In the genomic region with DNA sequence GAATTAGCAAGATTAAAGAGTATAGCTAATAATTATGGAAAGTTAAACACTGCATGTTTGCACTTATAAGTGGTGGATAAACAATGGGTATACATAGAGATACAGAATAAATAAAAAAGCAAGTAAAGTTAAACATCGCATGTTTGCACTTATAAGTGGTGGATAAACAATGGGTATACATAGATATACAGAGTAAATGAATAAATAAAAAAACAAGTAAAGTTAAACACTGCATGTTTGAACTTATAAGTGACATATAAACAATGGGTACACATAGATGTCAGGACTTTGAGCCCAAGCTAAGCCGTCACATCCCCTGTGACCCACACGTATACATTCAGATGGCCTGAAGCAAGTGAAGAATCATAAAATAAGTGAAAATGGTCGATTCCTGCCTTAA, we compare ENCODE assay signal across 18 cellular contexts.
"Had no signal": no experiment of that assay in that cellular context is flagged by ENCODE, and none has a peak within 500 bp of the region (broad histone marks: within the 10 kb centered on the region; RNA-seq: fewer than 3 reads in every experiment).

No MANE protein-coding gene starts in this region.

- H3K4me1 Mint-ChIP-seq: brain; stimulated activated naive CD8-positive, alpha-beta T cell treated with anti-CD3 and anti-CD28 coated beads, Interleukin-15, amount 100 ng/mL, for 72 hours had no signal

- H3K36me3 ChIP-seq: left lung had no signal

- H3K9me3 ChIP-seq: left lung, psoas muscle had no signal

- ATAC-seq: activated T-cell treated with anti-CD3 and anti-CD28 coated beads, Interleukin-2, amount 50 U/mL, for 4 hours; effector memory CD8-positive, alpha-beta T cell; left lung; psoas muscle; right cardiac atrium; stimulated activated naive CD8-positive, alpha-beta T cell treated with anti-CD3 and anti-CD28 coated beads, Interleukin-15, amount 100 ng/mL, for 72 hours had no signal

- H3K27me3 Mint-ChIP-seq: effector memory CD8-positive, alpha-beta T cell; stimulated activated naive CD8-positive, alpha-beta T cell treated with anti-CD3 and anti-CD28 coated beads, Interleukin-15, amount 100 ng/mL, for 72 hours had no signal

- H3K27me3 ChIP-seq: left lung had no signal

- H3K4me1 ChIP-seq: left lung, psoas muscle had no signal

- H3K4me3 ChIP-seq: left lung, psoas muscle, skin epidermis had no signal

- H3K36me3 Mint-ChIP-seq: brain had no signal

- H3K9me3 Mint-ChIP-seq: brain had no signal

- H3K27ac Mint-ChIP-seq: activated naive CD4-positive, alpha-beta T cell treated with anti-CD3 and anti-CD28 coated beads for 36 hours; brain; effector memory CD8-positive, alpha-beta T cell; stimulated activated naive CD8-positive, alpha-beta T cell treated with anti-CD3 and anti-CD28 coated beads, Interleukin-15, amount 100 ng/mL, for 72 hours; T-helper 2 cell treated with Interferon-gamma antibody and Interleukin-4, amounts not matched to agents 5 μg/mL and 100 μg/mL, for 36 hours had no signal

- H3K27ac ChIP-seq: left lung, psoas muscle, skin epidermis had no signal

- DNase-seq: activated CD4-positive, alpha-beta T cell treated with anti-CD3 and anti-CD28 coated beads, Interleukin-2, amount 50 U/mL, for 1 hour; activated CD4-positive, CD25-positive, alpha-beta regulatory T cell treated with anti-CD3 and anti-CD28 coated beads, Interleukin-2, amount 50 U/mL, for 72 hours; activated CD8-positive, alpha-beta memory T cell treated with anti-CD3 and anti-CD28 coated beads, Interleukin-2, amount 50 U/mL, for 4 hours; activated naive CD4-positive, alpha-beta T cell treated with anti-CD3 and anti-CD28 coated beads for 36 hours; activated T-cell treated with anti-CD3 and anti-CD28 coated beads, Interleukin-2, amount 50 U/mL, for 4 hours; anterior cingulate cortex; caudate nucleus; effector memory CD8-positive, alpha-beta T cell; left lung; psoas muscle; right cardiac atrium; stimulated activated CD4-positive, alpha-beta T cell treated with anti-CD3 and anti-CD28 coated beads, Interleukin-15, amount 100 ng/mL, for 24 hours; stimulated activated CD4-positive, alpha-beta T cell treated with anti-CD3 and anti-CD28 coated beads, Interleukin-4, amount 100 ng/mL, for 1 hour; stimulated activated naive CD8-positive, alpha-beta T cell treated with anti-CD3 and anti-CD28 coated beads, Interleukin-15, amount 100 ng/mL, for 72 hours; trophoblast cell had no signal

- H3K4me3 Mint-ChIP-seq: activated naive CD4-positive, alpha-beta T cell treated with anti-CD3 and anti-CD28 coated beads for 36 hours; activated T-cell treated with anti-CD3 and anti-CD28 coated beads, Interleukin-2, amount 50 U/mL, for 4 hours; brain; effector memory CD8-positive, alpha-beta T cell; stimulated activated naive CD8-positive, alpha-beta T cell treated with anti-CD3 and anti-CD28 coated beads, Interleukin-15, amount 100 ng/mL, for 72 hours; T-helper 2 cell treated with Interferon-gamma antibody and Interleukin-4, amounts not matched to agents 5 μg/mL and 100 μg/mL, for 36 hours had no signal
